In genomic region chr2:113080134-113080533, GRCh38 we compare ENCODE assay signal across 8 cellular contexts. TPM values are rescaled to one million over a fixed set of nuclear protein-coding genes. Genes with fewer than 3 reads are reported as not detected.
DNase-seq lines count a peak whose midpoint lies in the region; ATAC-seq, FAIRE-seq and TF ChIP-seq lines count a peak whose summit lies in the region.

No MANE protein-coding gene starts in this region.

- intact Hi-C loops in K562 (cut with micrococcal nuclease), result loop anchor here (1.0 to 10.0 kb wide), 5 partner anchors 57 to 312 kb away; no protein-coding TSS in a partner anchor
- intact Hi-C loops in left colon (cut with DNase I, micrococcal nuclease), result no loop called here
- intact Hi-C loops in sigmoid colon (cut with DNase I), result no loop called here

- H3K79me2 ChIP-seq in SU-DHL-6 (ENCODE audit: insufficient read depth, low read length) (no peaks in the 10 kb centered on the region), K562 (ENCODE audit: control insufficient read depth, insufficient read depth, low read length) (no peaks in the 10 kb centered on the region)

- H3K27ac ChIP-seq in SU-DHL-6 (ENCODE audit: low read depth, low read length), result no peak overlapping the region
- no peak overlapping the region for H3K27ac ChIP-seq in K562 (ENCODE audit: extremely low read depth, low read depth, low read length)
- H3K27ac ChIP-seq in sigmoid colon, result no peak overlapping the region

- no peak for TF ChIP-seq POLR2A in K562 (conservative IDR thresholded peaks at IDR 0.05)
- TF ChIP-seq POLR2A in sigmoid colon (IDR thresholded peaks at IDR 0.05), result no peak

- no peaks in the 10 kb centered on the region for H3K9me1 ChIP-seq in K562 (ENCODE audit: control insufficient read depth, insufficient read depth, low read length)

- H3K9ac ChIP-seq in SU-DHL-6 (ENCODE audit: low read length) (no peak overlapping the region), K562 (ENCODE audit: insufficient read depth in 1 of 2, low read depth in 2 of 2, low read length in 2 of 2) (no peak overlapping the region)

- H3K27ac Mint-ChIP-seq in stimulated activated effector memory CD8-positive, alpha-beta T cell treated with anti-CD3 and anti-CD28 coated beads, Interleukin-12 subunit alpha, Interleukin-12 subunit beta, amount 100 ng/mL, for 72 hours, result no peak overlapping the region

- H3K36me3 Mint-ChIP-seq in stimulated activated effector memory CD8-positive, alpha-beta T cell treated with anti-CD3 and anti-CD28 coated beads, Interleukin-12 subunit alpha, Interleukin-12 subunit beta, amount 100 ng/mL, for 72 hours, result no peaks in the 10 kb centered on the region

- ATAC-seq in HG03175 (IDR thresholded peaks at IDR 0.05; ENCODE audit: unreplicated experiment) (peak; percentile 47), K562 (peak; percentile 97), left colon (peak; percentile 34), GM19467 (IDR thresholded peaks at IDR 0.05; ENCODE audit: unreplicated experiment) (no peak)
- ATAC-seq in stimulated activated effector memory CD8-positive, alpha-beta T cell treated with anti-CD3 and anti-CD28 coated beads, Interleukin-12 subunit alpha, Interleukin-12 subunit beta, amount 100 ng/mL, for 72 hours, result peak; percentile 54

- DNase-seq in D721Med (ENCODE audit: insufficient read length, low spot score) (no peak), K562 (ENCODE audit: extremely low read depth in 1 of 4, low spot score in 3 of 4) (peak; percentile 60 to 64 (median 62)), left colon (peak in 1 of 2 donors; percentile 26), sigmoid colon (no peak)
- DNase-seq in stimulated activated effector memory CD8-positive, alpha-beta T cell treated with anti-CD3 and anti-CD28 coated beads, Interleukin-12 subunit alpha, Interleukin-12 subunit beta, amount 100 ng/mL, for 72 hours (ENCODE audit: low spot score in 2 of 2), result peak; percentile 54 to 81

- H3K9me3 ChIP-seq in SU-DHL-6 (ENCODE audit: insufficient read depth, low read length), result no peaks in the 10 kb centered on the region
- no peaks in the 10 kb centered on the region for H3K9me3 ChIP-seq in K562 (replicated peaks; ENCODE audit: control insufficient read depth, insufficient read depth, low read depth, low read length)
- no peaks in the 10 kb centered on the region for H3K9me3 ChIP-seq in sigmoid colon

- BruUV-seq in K562 (replicated peaks; lab: Mats Ljungman, UMichigan), result no TSS peak

- H3K9me2 ChIP-seq in SU-DHL-6 (replicated peaks; ENCODE audit: insufficient read depth, low read length), result no peaks in the 10 kb centered on the region

- WGBS in K562 (ENCODE audit: insufficient coverage, low coverage, missing lambda C conversion rate), result 3% methylated on average over 9 of the region's 9 CpGs
- 44 to 49% methylated on average over 9 of the region's 9 CpGs for WGBS in sigmoid colon, 2 donors

- peak; percentile 62 for TF ChIP-seq CTCF in D721Med (IDR thresholded peaks at IDR 0.05; ENCODE audit: insufficient read depth, missing control alignments)
- TF ChIP-seq CTCF in SU-DHL-6 (IDR thresholded peaks at IDR 0.05; ENCODE audit: insufficient read depth, low read length, poor library complexity, severe bottlenecking), result peak; percentile 54
- peak; percentile 93 to 96 (median 96) for TF ChIP-seq CTCF in K562 (IDR thresholded peaks at IDR 0.05 in 2 of 3, conservative IDR thresholded peaks at IDR 0.05 in 1 of 3; ENCODE audit: insufficient read depth in 2 of 3, low read depth in 1 of 3, low read length in 3 of 3)
- TF ChIP-seq CTCF in sigmoid colon (IDR thresholded peaks at IDR 0.05), result no peak

- H4K20me1 ChIP-seq in SU-DHL-6 (ENCODE audit: low read depth, low read length) (no peaks in the 10 kb centered on the region), K562 (replicated peaks; ENCODE audit: control insufficient read depth, insufficient read depth, low read length) (no peaks in the 10 kb centered on the region; the same call in 1 of the 2 replicates)

- H3K9me3 Mint-ChIP-seq in stimulated activated effector memory CD8-positive, alpha-beta T cell treated with anti-CD3 and anti-CD28 coated beads, Interleukin-12 subunit alpha, Interleukin-12 subunit beta, amount 100 ng/mL, for 72 hours, result no peaks in the 10 kb centered on the region

- H3K4me3 ChIP-seq in SU-DHL-6 (ENCODE audit: insufficient read depth, low read length, poor library complexity, severe bottlenecking) (no peak overlapping the region), K562 (no peak overlapping the region), sigmoid colon (no peak overlapping the region)

- H3K36me3 ChIP-seq in SU-DHL-6 (ENCODE audit: low read length) (no peaks in the 10 kb centered on the region), K562 (ENCODE audit: control insufficient read depth, insufficient read depth, low read length) (no peaks in the 10 kb centered on the region), sigmoid colon (no peaks in the 10 kb centered on the region)

- in situ Hi-C loops in K562 (cut with MboI), result no loop called here

- H3K4me1 ChIP-seq in K562 (replicated peaks in 1 of 2; ENCODE audit: control insufficient read depth in 2 of 2, insufficient read depth in 2 of 2, low read length in 2 of 2), result no peaks in the 10 kb centered on the region
- H3K4me1 ChIP-seq in sigmoid colon, result no peaks in the 10 kb centered on the region

- peak; percentile 88 to 90 for TF ChIP-seq RAD21 in K562 (CRISPR knock-in tag; conservative IDR thresholded peaks at IDR 0.05 in 1 of 2, IDR thresholded peaks at IDR 0.05 in 1 of 2)

- H2AFZ ChIP-seq in SU-DHL-6 (ENCODE audit: low read depth, low read length, severe bottlenecking) (no peak overlapping the region), K562 (ENCODE audit: low read depth, low read length) (no peak overlapping the region)

- FAIRE-seq in D721Med (lab: Jason Lieb, UNC) (no peak), K562 (lab: Jason Lieb, UNC) (peak; percentile 97)

- CTCF ChIA-PET in K562 (lab: Yijun Ruan, JAX; ENCODE audit: low intra/inter-chr PET ratio), result interaction anchor here (0.7 to 2.4 kb wide), 6 partner anchors 12 to 310 kb away, joined by 3 to 6 read pairs (median 4); no protein-coding TSS in a partner anchor

- H3K4me2 ChIP-seq in SU-DHL-6 (ENCODE audit: low read depth, low read length, poor library complexity, severe bottlenecking) (no peak overlapping the region), K562 (ENCODE audit: insufficient read depth, low read length) (no peak overlapping the region)

- H3K27me3 ChIP-seq in SU-DHL-6 (ENCODE audit: low read length), result no peaks in the 10 kb centered on the region
- H3K27me3 ChIP-seq in K562 (ENCODE audit: control insufficient read depth in 2 of 2, insufficient read depth in 2 of 2, low read length in 2 of 2), result peaks cover 2 to 14% of the 10 kb centered on the region in 2 experiments; a peak in 4 of 5 replicates
- H3K27me3 ChIP-seq in sigmoid colon, result no peaks in the 10 kb centered on the region

- TF ChIP-seq EP300 in K562 (IDR thresholded peaks at IDR 0.05; ENCODE audit: low read length), result no peak
- no peak for TF ChIP-seq EP300 in sigmoid colon (IDR thresholded peaks at IDR 0.05)

- POLR2A ChIA-PET in K562 (lab: Yijun Ruan, JAX), result interaction anchor here (0.7 to 1.8 kb wide), 6 partner anchors 9 to 302 kb away, joined by 3 to 11 read pairs (median 3); partner anchors contain the start of genes IL1F10 and IL36RN

- H3K4me1 Mint-ChIP-seq in stimulated activated effector memory CD8-positive, alpha-beta T cell treated with anti-CD3 and anti-CD28 coated beads, Interleukin-12 subunit alpha, Interleukin-12 subunit beta, amount 100 ng/mL, for 72 hours, result peaks cover 22% of the 10 kb centered on the region

- no peaks in the 10 kb centered on the region for H3F3A ChIP-seq in SU-DHL-6 (ENCODE audit: insufficient read depth)

- no peak overlapping the region for H3K4me3 Mint-ChIP-seq in stimulated activated effector memory CD8-positive, alpha-beta T cell treated with anti-CD3 and anti-CD28 coated beads, Interleukin-12 subunit alpha, Interleukin-12 subunit beta, amount 100 ng/mL, for 72 hours

RNA-seq across cellular contexts. Expression of gene IL1F10, which starts 12.4 kb away (rescaled TPM):
- total RNA-seq in K562 (2011; cell fraction: chromatin; rRNA removed; ENCODE audit: low replicate concordance), result not detected in 2 replicates
- not detected in 2 replicates for total RNA-seq in K562 (2011; cell fraction: nucleolus; rRNA removed)
- not detected in 2 replicates for total RNA-seq in K562 (2011; cell fraction: nucleoplasm; rRNA removed)
- total RNA-seq in K562 (2014; rRNA removed) (not detected in 2 replicates), K562 (2014; rRNA removed; fragmentation: Illumina TruSeq; extraction: Trizol) (not detected in 2 replicates), K562 (2015; rRNA removed; fragmentation: Illumina TruSeq; extraction: Trizol) (not detected in 2 replicates), K562 (2021) (not detected in 2 replicates), left colon (not detected), sigmoid colon (not detected)
- polyA plus RNA-seq in K562 (2011; rRNA removed) (not detected in 2 replicates), K562 (2014; fragmentation: Illumina TruSeq; extraction: Trizol) (not detected in 2 replicates), K562 (2014; fragmentation: Nextera tagmentation; extraction: Ambion mirVana) (not detected), K562 (2014; rRNA removed) (not detected in 2 replicates), sigmoid colon (not detected)
- not detected in 2 replicates for polyA plus RNA-seq in K562 (2011; cell fraction: cytosol; rRNA removed)
- polyA plus RNA-seq in K562 (2011; cell fraction: nucleus; rRNA removed), result not detected in 2 replicates
- polyA plus RNA-seq in K562 (2012), result not detected in 2 replicates
- polyA minus RNA-seq in K562 (2011; rRNA and poly(A)+ RNA removed), result not detected in 2 replicates
- not detected in 2 replicates for polyA minus RNA-seq in K562 (2011; cell fraction: cytosol; rRNA and poly(A)+ RNA removed)
- not detected in 2 replicates for polyA minus RNA-seq in K562 (2011; cell fraction: nucleus; rRNA and poly(A)+ RNA removed)

RNA-seq across cellular contexts. Expression of gene IL36RN, which starts 21.1 kb away (rescaled TPM):
- not detected in 2 replicates for total RNA-seq in K562 (2011; cell fraction: chromatin; rRNA removed; ENCODE audit: low replicate concordance)
- total RNA-seq in K562 (2011; cell fraction: nucleolus; rRNA removed), result not detected in 2 replicates
- not detected in 2 replicates for total RNA-seq in K562 (2011; cell fraction: nucleoplasm; rRNA removed)
- not detected in 2 replicates for total RNA-seq in K562 (2014; rRNA removed)
- not detected in 2 replicates for total RNA-seq in K562 (2014; rRNA removed; fragmentation: Illumina TruSeq; extraction: Trizol)
- not detected in 2 replicates for total RNA-seq in K562 (2015; rRNA removed; fragmentation: Illumina TruSeq; extraction: Trizol)
- total RNA-seq in K562 (2021), result not detected in 2 replicates
- not detected in 2 replicates for polyA plus RNA-seq in K562 (2011; rRNA removed)
- not detected in 2 replicates for polyA plus RNA-seq in K562 (2011; cell fraction: cytosol; rRNA removed)
- polyA plus RNA-seq in K562 (2011; cell fraction: nucleus; rRNA removed), result not detected in 2 replicates
- polyA plus RNA-seq in K562 (2012), result not detected in 2 replicates
- polyA plus RNA-seq in K562 (2014; fragmentation: Illumina TruSeq; extraction: Trizol), result not detected in 2 replicates
- polyA plus RNA-seq in K562 (2014; fragmentation: Nextera tagmentation; extraction: Ambion mirVana), result not detected
- polyA plus RNA-seq in K562 (2014; rRNA removed), result not detected in 2 replicates
- not detected in 2 replicates for polyA minus RNA-seq in K562 (2011; rRNA and poly(A)+ RNA removed)
- polyA minus RNA-seq in K562 (2011; cell fraction: cytosol; rRNA and poly(A)+ RNA removed), result not detected in 2 replicates
- not detected in 2 replicates for polyA minus RNA-seq in K562 (2011; cell fraction: nucleus; rRNA and poly(A)+ RNA removed)
- not detected for total RNA-seq in left colon
- not detected for total RNA-seq in sigmoid colon
- under 1 TPM in 1 of 3 donors, not detected in 2; 0.03 TPM for polyA plus RNA-seq in sigmoid colon

RNA-seq across cellular contexts. Expression of gene IL36B, which starts 27.5 kb away (rescaled TPM):
- total RNA-seq in K562 (2011; cell fraction: chromatin; rRNA removed; ENCODE audit: low replicate concordance), result not detected in 2 replicates
- total RNA-seq in K562 (2011; cell fraction: nucleolus; rRNA removed), result not detected in 2 replicates
- total RNA-seq in K562 (2011; cell fraction: nucleoplasm; rRNA removed), result not detected in 2 replicates
- total RNA-seq in K562 (2014; rRNA removed) (not detected in 2 replicates), K562 (2014; rRNA removed; fragmentation: Illumina TruSeq; extraction: Trizol) (not detected in 2 replicates), K562 (2015; rRNA removed; fragmentation: Illumina TruSeq; extraction: Trizol) (not detected in 2 replicates), K562 (2021) (not detected in 2 replicates), left colon (not detected), sigmoid colon (not detected)
- polyA plus RNA-seq in K562 (2011; rRNA removed) (not detected in 2 replicates), K562 (2014; fragmentation: Illumina TruSeq; extraction: Trizol) (not detected in 2 replicates), K562 (2014; fragmentation: Nextera tagmentation; extraction: Ambion mirVana) (not detected), K562 (2014; rRNA removed) (not detected in 2 replicates), sigmoid colon (not detected)
- 0.09 TPM in 1 of 2 replicates, not detected in the other for polyA plus RNA-seq in K562 (2011; cell fraction: cytosol; rRNA removed)
- not detected in 2 replicates for polyA plus RNA-seq in K562 (2011; cell fraction: nucleus; rRNA removed)
- not detected in 2 replicates for polyA plus RNA-seq in K562 (2012)
- not detected in 2 replicates for polyA minus RNA-seq in K562 (2011; rRNA and poly(A)+ RNA removed)
- not detected in 2 replicates for polyA minus RNA-seq in K562 (2011; cell fraction: cytosol; rRNA and poly(A)+ RNA removed)
- polyA minus RNA-seq in K562 (2011; cell fraction: nucleus; rRNA and poly(A)+ RNA removed), result not detected in 2 replicates

RNA-seq across cellular contexts. Expression of gene IL1RN, which starts 47.3 kb away (rescaled TPM):
- total RNA-seq in K562 (2011; cell fraction: chromatin; rRNA removed; ENCODE audit: low replicate concordance), result not detected in 2 replicates
- not detected in 2 replicates for total RNA-seq in K562 (2011; cell fraction: nucleolus; rRNA removed)
- total RNA-seq in K562 (2011; cell fraction: nucleoplasm; rRNA removed), result not detected in 2 replicates
- total RNA-seq in K562 (2014; rRNA removed), result not detected in 2 replicates
- total RNA-seq in K562 (2014; rRNA removed; fragmentation: Illumina TruSeq; extraction: Trizol), result not detected in 2 replicates
- not detected in 2 replicates for total RNA-seq in K562 (2015; rRNA removed; fragmentation: Illumina TruSeq; extraction: Trizol)
- not detected in 2 replicates for total RNA-seq in K562 (2021)
- 0.13 TPM in 1 of 2 replicates, not detected in the other for polyA plus RNA-seq in K562 (2011; rRNA removed)
- polyA plus RNA-seq in K562 (2011; cell fraction: cytosol; rRNA removed), result 0.12 TPM in 1 of 2 replicates, not detected in the other
- not detected in 2 replicates for polyA plus RNA-seq in K562 (2011; cell fraction: nucleus; rRNA removed)
- 0.13 and 0.26 TPM in 2 replicates for polyA plus RNA-seq in K562 (2012)
- not detected in 2 replicates for polyA plus RNA-seq in K562 (2014; fragmentation: Illumina TruSeq; extraction: Trizol)
- not detected for polyA plus RNA-seq in K562 (2014; fragmentation: Nextera tagmentation; extraction: Ambion mirVana)
- not detected in 2 replicates for polyA plus RNA-seq in K562 (2014; rRNA removed)
- polyA minus RNA-seq in K562 (2011; rRNA and poly(A)+ RNA removed), result not detected in 2 replicates
- not detected in 2 replicates for polyA minus RNA-seq in K562 (2011; cell fraction: cytosol; rRNA and poly(A)+ RNA removed)
- polyA minus RNA-seq in K562 (2011; cell fraction: nucleus; rRNA and poly(A)+ RNA removed), result not detected in 2 replicates
- 10 to 100 TPM in 1 of 2 donors, 1 to 10 TPM in 1; 2.6 to 15.7 TPM for total RNA-seq in left colon
- 1 to 10 TPM in 1 of 4 donors, under 1 TPM in 1, not detected in 2; 0.55 to 1.6 TPM for total RNA-seq in sigmoid colon
- polyA plus RNA-seq in sigmoid colon, result 10 to 100 TPM in 2 of 3 donors, 1 to 10 TPM in 1; 6.6 to 19.9 (median 11.1) TPM

Comparison
In these comparisons a context has a peak if more than half of its experiments do, and no peak if none do; other contexts are left out.
1. DNase-seq: peak in K562 (4 of 4) and stimulated activated effector memory CD8-positive, alpha-beta T cell treated with anti-CD3 and anti-CD28 coated beads, Interleukin-12 subunit alpha, Interleukin-12 subunit beta, amount 100 ng/mL, for 72 hours (2 of 2); none in D721Med (single experiment) and sigmoid colon (single experiment).
2. CTCF ChIP-seq: peak in D721Med (single experiment), SU-DHL-6 (single experiment) and K562 (3 of 3); none in sigmoid colon (0 of 4).